ENCODE assay signal across 1 cellular context in the genomic region with DNA sequence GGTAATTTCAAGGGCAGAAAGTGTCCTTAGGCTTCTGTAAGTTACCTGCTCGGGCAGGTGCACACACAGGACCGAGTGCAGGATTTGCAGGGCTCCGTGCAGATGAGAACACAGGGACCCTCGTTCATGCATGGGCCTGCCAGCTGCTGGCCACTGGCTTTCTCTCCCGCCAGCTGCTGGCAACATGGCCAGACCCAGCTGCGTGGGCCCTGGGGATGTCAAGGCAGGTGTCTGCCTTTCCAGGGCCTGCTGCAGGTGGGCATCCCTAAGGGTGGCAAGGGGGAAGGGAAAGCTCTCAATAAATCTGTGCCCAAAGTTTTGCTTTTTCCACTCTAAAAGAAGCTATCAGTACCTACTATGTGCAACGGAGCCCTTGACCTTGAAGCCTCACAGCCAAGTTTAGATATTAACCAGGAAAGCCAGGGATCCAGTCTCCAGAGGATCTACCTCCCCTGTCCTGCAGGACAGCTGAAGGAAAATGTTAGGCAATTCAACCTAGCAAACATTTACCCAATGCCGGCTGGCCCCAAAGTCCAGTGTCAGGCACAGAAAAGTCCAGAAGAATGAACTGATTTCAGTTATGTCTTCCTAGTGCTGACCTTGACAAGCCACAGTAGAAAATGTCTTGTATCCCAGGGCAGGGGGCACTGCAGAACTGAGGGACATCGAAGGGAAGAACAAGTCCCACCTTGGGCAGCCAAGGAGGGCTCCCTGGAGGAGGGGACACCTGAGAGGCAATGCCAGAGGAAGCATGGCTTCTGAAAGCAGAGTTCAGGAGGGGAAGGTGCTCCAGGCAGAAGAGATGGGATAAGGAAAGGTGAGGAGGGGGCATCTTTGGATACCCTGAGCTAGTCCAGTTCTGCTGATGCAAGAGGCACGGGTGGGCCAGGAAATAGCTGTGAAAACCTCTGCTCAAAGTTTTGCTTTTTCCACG.
TF ChIP-seq lines count a peak whose summit lies in the region.

No MANE protein-coding gene starts in this region.

TF ChIP-seq in HepG2, 621 proteins besides CTCF, POLR2A, EP300 and RAD21 (continued from another document and continues in another):
- TF ChIP-seq, protein P1, sequence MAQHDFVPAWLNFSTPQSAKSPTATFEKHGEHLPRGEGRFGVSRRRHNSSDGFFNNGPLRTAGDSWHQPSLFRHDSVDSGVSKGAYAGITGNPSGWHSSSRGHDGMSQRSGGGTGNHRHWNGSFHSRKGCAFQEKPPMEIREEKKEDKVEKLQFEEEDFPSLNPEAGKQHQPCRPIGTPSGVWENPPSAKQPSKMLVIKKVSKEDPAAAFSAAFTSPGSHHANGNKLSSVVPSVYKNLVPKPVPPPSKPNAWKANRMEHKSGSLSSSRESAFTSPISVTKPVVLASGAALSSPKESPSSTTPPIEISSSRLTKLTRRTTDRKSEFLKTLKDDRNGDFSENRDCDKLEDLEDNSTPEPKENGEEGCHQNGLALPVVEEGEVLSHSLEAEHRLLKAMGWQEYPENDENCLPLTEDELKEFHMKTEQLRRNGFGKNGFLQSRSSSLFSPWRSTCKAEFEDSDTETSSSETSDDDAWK (CRISPR knock-in tag; IDR thresholded peaks at IDR 0.05) = no peak
- TF ChIP-seq, protein P2, sequence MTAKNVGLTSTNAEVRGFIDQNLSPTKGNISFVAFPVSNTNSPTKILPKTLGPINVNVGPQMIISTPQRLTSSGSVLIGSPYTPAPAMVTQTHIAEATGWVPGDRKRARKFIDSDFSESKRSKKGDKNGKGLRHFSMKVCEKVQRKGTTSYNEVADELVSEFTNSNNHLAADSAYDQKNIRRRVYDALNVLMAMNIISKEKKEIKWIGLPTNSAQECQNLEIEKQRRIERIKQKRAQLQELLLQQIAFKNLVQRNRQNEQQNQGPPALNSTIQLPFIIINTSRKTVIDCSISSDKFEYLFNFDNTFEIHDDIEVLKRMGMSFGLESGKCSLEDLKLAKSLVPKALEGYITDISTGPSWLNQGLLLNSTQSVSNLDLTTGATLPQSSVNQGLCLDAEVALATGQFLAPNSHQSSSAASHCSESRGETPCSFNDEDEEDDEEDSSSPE (CRISPR knock-in tag; IDR thresholded peaks at IDR 0.05) = 0 out of 2 replicates have a peak, but pooled peaks have one; percentile 38
- TF ChIP-seq PHF21A (CRISPR knock-in tag; IDR thresholded peaks at IDR 0.05) (peak; percentile 93), ZNF446 (CRISPR knock-in tag; IDR thresholded peaks at IDR 0.05) (no peak), RARA (CRISPR knock-in tag; IDR thresholded peaks at IDR 0.05) (peak; percentile 50), HMG20A (CRISPR knock-in tag; IDR thresholded peaks at IDR 0.05; ENCODE audit: borderline replicate concordance) (peak; percentile 81; the same call in 1 of the 2 replicates), PRPF4 (IDR thresholded peaks at IDR 0.05; ENCODE audit: low read depth, low read length, poor library complexity, severe bottlenecking) (no peak), ZNF547 (CRISPR knock-in tag; IDR thresholded peaks at IDR 0.05) (no peak), RXRB (CRISPR knock-in tag; IDR thresholded peaks at IDR 0.05; ENCODE audit: borderline replicate concordance) (peak; percentile 84), ZNF264 (CRISPR knock-in tag; IDR thresholded peaks at IDR 0.05) (peak; percentile 52; the same call in 1 of the 2 replicates), SAP130 (CRISPR knock-in tag; IDR thresholded peaks at IDR 0.05; ENCODE audit: low read depth) (peak; percentile 85), ZNF354B (CRISPR knock-in tag; IDR thresholded peaks at IDR 0.05) (no peak), SCMH1 (CRISPR knock-in tag; IDR thresholded peaks at IDR 0.05; ENCODE audit: borderline replicate concordance) (no peak), MTA1 (CRISPR knock-in tag; IDR thresholded peaks at IDR 0.05; ENCODE audit: borderline replicate concordance) (peak; percentile 45; the same call in 1 of the 2 replicates), NR2F6 (IDR thresholded peaks at IDR 0.05) (peak; percentile 69), NR2F6 (CRISPR knock-in tag; IDR thresholded peaks at IDR 0.05) (peak; percentile 69; the same call in 1 of the 2 replicates), ISL2 (CRISPR knock-in tag; IDR thresholded peaks at IDR 0.05) (peak; percentile 49; the same call in 1 of the 2 replicates), MED1 (CRISPR knock-in tag; IDR thresholded peaks at IDR 0.05) (peak; percentile 83), ZNF781 (CRISPR knock-in tag; IDR thresholded peaks at IDR 0.05; ENCODE audit: borderline replicate concordance, not compliant biosample characterization) (no peak)
- TF ChIP-seq, protein P3, sequence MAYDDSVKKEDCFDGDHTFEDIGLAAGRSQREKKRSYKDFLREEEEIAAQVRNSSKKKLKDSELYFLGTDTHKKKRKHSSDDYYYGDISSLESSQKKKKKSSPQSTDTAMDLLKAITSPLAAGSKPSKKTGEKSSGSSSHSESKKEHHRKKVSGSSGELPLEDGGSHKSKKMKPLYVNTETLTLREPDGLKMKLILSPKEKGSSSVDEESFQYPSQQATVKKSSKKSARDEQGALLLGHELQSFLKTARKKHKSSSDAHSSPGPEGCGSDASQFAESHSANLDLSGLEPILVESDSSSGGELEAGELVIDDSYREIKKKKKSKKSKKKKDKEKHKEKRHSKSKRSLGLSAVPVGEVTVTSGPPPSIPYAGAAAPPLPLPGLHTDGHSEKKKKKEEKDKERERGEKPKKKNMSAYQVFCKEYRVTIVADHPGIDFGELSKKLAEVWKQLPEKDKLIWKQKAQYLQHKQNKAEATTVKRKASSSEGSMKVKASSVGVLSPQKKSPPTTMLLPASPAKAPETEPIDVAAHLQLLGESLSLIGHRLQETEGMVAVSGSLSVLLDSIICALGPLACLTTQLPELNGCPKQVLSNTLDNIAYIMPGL (CRISPR knock-in tag; IDR thresholded peaks at IDR 0.05; ENCODE audit: borderline replicate concordance in 1 of 2, low read depth in 1 of 2) = peak in 1 of 2 experiments; percentile 26; a peak in 1 of 4 replicates
- TF ChIP-seq, protein P4, sequence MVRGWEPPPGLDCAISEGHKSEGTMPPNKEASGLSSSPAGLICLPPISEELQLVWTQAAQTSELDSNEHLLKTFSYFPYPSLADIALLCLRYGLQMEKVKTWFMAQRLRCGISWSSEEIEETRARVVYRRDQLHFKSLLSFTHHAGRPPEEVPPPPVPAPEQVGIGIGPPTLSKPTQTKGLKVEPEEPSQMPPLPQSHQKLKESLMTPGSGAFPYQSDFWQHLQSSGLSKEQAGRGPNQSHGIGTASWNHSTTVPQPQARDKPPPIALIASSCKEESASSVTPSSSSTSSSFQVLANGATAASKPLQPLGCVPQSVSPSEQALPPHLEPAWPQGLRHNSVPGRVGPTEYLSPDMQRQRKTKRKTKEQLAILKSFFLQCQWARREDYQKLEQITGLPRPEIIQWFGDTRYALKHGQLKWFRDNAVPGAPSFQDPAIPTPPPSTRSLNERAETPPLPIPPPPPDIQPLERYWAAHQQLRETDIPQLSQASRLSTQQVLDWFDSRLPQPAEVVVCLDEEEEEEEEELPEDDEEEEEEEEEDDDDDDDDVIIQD (CRISPR knock-in tag; IDR thresholded peaks at IDR 0.05; ENCODE audit: low read depth) = 0 out of 2 replicates have a peak, but pooled peaks have one; percentile 48
- TF ChIP-seq, protein P5, sequence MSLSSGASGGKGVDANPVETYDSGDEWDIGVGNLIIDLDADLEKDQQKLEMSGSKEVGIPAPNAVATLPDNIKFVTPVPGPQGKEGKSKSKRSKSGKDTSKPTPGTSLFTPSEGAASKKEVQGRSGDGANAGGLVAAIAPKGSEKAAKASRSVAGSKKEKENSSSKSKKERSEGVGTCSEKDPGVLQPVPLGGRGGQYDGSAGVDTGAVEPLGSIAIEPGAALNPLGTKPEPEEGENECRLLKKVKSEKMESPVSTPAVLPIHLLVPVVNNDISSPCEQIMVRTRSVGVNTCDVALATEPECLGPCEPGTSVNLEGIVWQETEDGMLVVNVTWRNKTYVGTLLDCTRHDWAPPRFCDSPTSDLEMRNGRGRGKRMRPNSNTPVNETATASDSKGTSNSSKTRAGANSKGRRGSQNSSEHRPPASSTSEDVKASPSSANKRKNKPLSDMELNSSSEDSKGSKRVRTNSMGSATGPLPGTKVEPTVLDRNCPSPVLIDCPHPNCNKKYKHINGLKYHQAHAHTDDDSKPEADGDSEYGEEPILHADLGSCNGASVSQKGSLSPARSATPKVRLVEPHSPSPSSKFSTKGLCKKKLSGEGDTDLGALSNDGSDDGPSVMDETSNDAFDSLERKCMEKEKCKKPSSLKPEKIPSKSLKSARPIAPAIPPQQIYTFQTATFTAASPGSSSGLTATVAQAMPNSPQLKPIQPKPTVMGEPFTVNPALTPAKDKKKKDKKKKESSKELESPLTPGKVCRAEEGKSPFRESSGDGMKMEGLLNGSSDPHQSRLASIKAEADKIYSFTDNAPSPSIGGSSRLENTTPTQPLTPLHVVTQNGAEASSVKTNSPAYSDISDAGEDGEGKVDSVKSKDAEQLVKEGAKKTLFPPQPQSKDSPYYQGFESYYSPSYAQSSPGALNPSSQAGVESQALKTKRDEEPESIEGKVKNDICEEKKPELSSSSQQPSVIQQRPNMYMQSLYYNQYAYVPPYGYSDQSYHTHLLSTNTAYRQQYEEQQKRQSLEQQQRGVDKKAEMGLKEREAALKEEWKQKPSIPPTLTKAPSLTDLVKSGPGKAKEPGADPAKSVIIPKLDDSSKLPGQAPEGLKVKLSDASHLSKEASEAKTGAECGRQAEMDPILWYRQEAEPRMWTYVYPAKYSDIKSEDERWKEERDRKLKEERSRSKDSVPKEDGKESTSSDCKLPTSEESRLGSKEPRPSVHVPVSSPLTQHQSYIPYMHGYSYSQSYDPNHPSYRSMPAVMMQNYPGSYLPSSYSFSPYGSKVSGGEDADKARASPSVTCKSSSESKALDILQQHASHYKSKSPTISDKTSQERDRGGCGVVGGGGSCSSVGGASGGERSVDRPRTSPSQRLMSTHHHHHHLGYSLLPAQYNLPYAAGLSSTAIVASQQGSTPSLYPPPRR (CRISPR knock-in tag; IDR thresholded peaks at IDR 0.05; ENCODE audit: borderline replicate concordance) = peak; percentile 69; the same call in 1 of the 2 replicates
- TF ChIP-seq, protein P6, sequence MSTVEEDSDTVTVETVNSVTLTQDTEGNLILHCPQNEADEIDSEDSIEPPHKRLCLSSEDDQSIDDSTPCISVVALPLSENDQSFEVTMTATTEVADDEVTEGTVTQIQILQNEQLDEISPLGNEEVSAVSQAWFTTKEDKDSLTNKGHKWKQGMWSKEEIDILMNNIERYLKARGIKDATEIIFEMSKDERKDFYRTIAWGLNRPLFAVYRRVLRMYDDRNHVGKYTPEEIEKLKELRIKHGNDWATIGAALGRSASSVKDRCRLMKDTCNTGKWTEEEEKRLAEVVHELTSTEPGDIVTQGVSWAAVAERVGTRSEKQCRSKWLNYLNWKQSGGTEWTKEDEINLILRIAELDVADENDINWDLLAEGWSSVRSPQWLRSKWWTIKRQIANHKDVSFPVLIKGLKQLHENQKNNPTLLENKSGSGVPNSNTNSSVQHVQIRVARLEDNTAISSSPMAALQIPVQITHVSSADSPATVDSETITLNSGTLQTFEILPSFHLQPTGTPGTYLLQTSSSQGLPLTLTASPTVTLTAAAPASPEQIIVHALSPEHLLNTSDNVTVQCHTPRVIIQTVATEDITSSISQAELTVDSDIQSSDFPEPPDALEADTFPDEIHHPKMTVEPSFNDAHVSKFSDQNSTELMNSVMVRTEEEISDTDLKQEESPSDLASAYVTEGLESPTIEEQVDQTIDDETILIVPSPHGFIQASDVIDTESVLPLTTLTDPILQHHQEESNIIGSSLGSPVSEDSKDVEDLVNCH (CRISPR knock-in tag; IDR thresholded peaks at IDR 0.05) = no peak
- TF ChIP-seq, protein P7, sequence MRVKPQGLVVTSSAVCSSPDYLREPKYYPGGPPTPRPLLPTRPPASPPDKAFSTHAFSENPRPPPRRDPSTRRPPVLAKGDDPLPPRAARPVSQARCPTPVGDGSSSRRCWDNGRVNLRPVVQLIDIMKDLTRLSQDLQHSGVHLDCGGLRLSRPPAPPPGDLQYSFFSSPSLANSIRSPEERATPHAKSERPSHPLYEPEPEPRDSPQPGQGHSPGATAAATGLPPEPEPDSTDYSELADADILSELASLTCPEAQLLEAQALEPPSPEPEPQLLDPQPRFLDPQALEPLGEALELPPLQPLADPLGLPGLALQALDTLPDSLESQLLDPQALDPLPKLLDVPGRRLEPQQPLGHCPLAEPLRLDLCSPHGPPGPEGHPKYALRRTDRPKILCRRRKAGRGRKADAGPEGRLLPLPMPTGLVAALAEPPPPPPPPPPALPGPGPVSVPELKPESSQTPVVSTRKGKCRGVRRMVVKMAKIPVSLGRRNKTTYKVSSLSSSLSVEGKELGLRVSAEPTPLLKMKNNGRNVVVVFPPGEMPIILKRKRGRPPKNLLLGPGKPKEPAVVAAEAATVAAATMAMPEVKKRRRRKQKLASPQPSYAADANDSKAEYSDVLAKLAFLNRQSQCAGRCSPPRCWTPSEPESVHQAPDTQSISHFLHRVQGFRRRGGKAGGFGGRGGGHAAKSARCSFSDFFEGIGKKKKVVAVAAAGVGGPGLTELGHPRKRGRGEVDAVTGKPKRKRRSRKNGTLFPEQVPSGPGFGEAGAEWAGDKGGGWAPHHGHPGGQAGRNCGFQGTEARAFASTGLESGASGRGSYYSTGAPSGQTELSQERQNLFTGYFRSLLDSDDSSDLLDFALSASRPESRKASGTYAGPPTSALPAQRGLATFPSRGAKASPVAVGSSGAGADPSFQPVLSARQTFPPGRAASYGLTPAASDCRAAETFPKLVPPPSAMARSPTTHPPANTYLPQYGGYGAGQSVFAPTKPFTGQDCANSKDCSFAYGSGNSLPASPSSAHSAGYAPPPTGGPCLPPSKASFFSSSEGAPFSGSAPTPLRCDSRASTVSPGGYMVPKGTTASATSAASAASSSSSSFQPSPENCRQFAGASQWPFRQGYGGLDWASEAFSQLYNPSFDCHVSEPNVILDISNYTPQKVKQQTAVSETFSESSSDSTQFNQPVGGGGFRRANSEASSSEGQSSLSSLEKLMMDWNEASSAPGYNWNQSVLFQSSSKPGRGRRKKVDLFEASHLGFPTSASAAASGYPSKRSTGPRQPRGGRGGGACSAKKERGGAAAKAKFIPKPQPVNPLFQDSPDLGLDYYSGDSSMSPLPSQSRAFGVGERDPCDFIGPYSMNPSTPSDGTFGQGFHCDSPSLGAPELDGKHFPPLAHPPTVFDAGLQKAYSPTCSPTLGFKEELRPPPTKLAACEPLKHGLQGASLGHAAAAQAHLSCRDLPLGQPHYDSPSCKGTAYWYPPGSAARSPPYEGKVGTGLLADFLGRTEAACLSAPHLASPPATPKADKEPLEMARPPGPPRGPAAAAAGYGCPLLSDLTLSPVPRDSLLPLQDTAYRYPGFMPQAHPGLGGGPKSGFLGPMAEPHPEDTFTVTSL (CRISPR knock-in tag; IDR thresholded peaks at IDR 0.05; ENCODE audit: borderline replicate concordance) = peak; percentile 90
- TF ChIP-seq, protein P8, sequence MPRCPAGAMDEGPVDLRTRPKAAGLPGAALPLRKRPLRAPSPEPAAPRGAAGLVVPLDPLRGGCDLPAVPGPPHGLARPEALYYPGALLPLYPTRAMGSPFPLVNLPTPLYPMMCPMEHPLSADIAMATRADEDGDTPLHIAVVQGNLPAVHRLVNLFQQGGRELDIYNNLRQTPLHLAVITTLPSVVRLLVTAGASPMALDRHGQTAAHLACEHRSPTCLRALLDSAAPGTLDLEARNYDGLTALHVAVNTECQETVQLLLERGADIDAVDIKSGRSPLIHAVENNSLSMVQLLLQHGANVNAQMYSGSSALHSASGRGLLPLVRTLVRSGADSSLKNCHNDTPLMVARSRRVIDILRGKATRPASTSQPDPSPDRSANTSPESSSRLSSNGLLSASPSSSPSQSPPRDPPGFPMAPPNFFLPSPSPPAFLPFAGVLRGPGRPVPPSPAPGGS (CRISPR knock-in tag; IDR thresholded peaks at IDR 0.05) = no peak
